In the genomic region with DNA sequence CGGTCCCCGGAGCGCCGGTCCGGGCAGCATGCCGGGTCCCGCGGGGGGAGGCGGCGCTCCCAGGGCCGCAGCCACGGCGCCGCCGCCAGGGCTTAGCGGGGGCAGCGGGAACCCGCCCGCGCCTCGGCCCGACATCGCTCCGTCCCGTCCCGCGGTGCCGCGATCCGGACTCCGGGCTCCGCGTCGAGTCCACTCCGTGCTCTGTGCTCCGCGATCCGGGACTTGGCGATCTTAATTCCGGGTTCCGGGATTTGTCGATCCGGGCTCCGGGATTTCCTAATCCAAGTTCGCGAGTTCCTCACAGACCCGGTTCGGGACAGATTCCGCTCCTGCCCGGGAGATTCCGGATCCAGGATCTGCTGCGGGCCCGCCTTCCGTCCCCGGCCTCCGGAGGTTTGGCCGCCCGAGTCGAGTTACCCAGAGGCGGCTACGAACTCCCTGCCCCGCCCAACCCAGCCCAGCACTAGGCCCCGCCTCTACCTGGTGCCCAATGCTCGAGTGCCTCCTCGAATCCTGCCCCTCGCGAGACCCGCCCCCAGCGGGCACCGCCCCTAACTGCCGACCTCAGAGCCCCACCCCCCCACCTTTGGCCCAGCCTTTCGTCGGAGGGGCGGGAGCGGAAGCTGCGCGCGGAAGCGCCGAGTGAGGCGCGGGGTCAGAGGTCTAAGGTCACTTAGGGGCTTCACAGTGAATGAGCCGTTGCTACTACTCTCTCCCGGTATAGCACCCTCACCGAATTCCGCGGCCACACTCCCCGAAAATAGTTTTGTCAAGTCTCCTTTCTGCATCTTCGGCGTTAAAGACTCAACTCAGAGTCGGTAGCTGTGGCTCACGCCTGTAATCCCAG, we compare ENCODE assay signal across 8 cellular contexts. TPM values are rescaled to one million over a fixed set of nuclear protein-coding genes. Genes with fewer than 3 reads are reported as not detected.
A peak's percentile ranks its signal among the peaks of the same experiment; 100 is the strongest.
DNase-seq lines count a peak whose midpoint lies in the region; ATAC-seq and TF ChIP-seq lines count a peak whose summit lies in the region.

A gene (minus strand): TSS at position 146 of the 847 bp plus-strand sequence. CDS start 11 bp downstream, at position 135.

- TF ChIP-seq CTCF in C4-2B (conservative IDR thresholded peaks at IDR 0.05), result no peak
- TF ChIP-seq CTCF in liver (IDR thresholded peaks at IDR 0.05; ENCODE audit: low read depth, low read length, missing input control), result no peak

- peak; percentile 17 to 23 for TF ChIP-seq RAD21 in liver (IDR thresholded peaks at IDR 0.05)

- peak within 1 kb of the TSS; percentile 77 to 85 for H3K9ac ChIP-seq in liver (ENCODE audit: low read depth in 1 of 2, low read length in 2 of 2)

- DNase-seq in NCI-H774 (lab: John Stamatoyannopoulos, UW) (peak; percentile 99), dermis microvascular lymphatic vessel endothelial cell (ENCODE audit: low read depth in 2 of 2) (peak; percentile 99)
- DNase-seq in activated CD4-positive, alpha-beta T cell treated with anti-CD3 and anti-CD28 coated beads, Interleukin-2, amount 50 U/mL, for 48 hours, result peak; percentile 99 to 100
- DNase-seq in stimulated activated CD4-positive, alpha-beta T cell treated with anti-CD3 and anti-CD28 coated beads, Interleukin-4, amount 100 ng/mL, for 24 hours, result peak; percentile 98

- H3K36me3 ChIP-seq in liver (ENCODE audit: control insufficient read depth in 4 of 4, insufficient read depth in 3 of 4, low read depth in 1 of 4, low read length in 3 of 4), result no peaks in the 10 kb centered on the region

- H3K27ac ChIP-seq in C4-2B (peak within 1 kb of the TSS; percentile 100), liver (ENCODE audit: low read depth in 1 of 2, low read length in 2 of 2) (peak within 1 kb of the TSS; percentile 84 to 86)

- peak within 1 kb of the TSS; percentile 67 to 80 (median 74) for H3K4me3 ChIP-seq in liver (ENCODE audit: low read depth in 1 of 3, low read length in 3 of 3)

- H3K9me3 ChIP-seq in liver (ENCODE audit: control insufficient read depth in 4 of 4, low read length in 3 of 4), result no peaks in the 10 kb centered on the region

- H3K27me3 ChIP-seq in liver (ENCODE audit: control insufficient read depth in 4 of 4, insufficient read depth in 4 of 4, low read length in 3 of 4), result no peaks in the 10 kb centered on the region

- ATAC-seq in GM19397 (IDR thresholded peaks at IDR 0.05; ENCODE audit: unreplicated experiment) (peak; percentile 72), HG03571 (IDR thresholded peaks at IDR 0.05; ENCODE audit: unreplicated experiment) (peak; percentile 68)

- WGBS in liver, result under 1% methylated on average over 92 of the region's 92 CpGs

- peaks cover 24 to 43% (median 40%) of the 10 kb centered on the region in 4 donors for H3K4me1 ChIP-seq in liver (ENCODE audit: control insufficient read depth in 4 of 4, insufficient read depth in 4 of 4, low read length in 3 of 4)

TF ChIP-seq in liver, 16 proteins besides CTCF, POLR2A, EP300 and RAD21:
- TF ChIP-seq NR2F2 (IDR thresholded peaks at IDR 0.05) (peak; percentile 99), RXRA (IDR thresholded peaks at IDR 0.05) (peak; percentile 84 to 90), GABPA (IDR thresholded peaks at IDR 0.05 in 1 of 2, conservative IDR thresholded peaks at IDR 0.05 in 1 of 2) (peak; percentile 78 to 91), HNF4G (IDR thresholded peaks at IDR 0.05) (peak; percentile 10), FOXA1 (IDR thresholded peaks at IDR 0.05) (peak; percentile 60), YY1 (IDR thresholded peaks at IDR 0.05) (peak; percentile 94), EGR1 (IDR thresholded peaks at IDR 0.05; ENCODE audit: low read depth in 2 of 2) (peak; percentile 40 to 50), HNF4A (conservative IDR thresholded peaks at IDR 0.05) (peak; percentile 28 to 35), JUND (IDR thresholded peaks at IDR 0.05) (peak in 1 of 2 donors; percentile 41), SP1 (IDR thresholded peaks at IDR 0.05) (peak; percentile 93), TAF1 (conservative IDR thresholded peaks at IDR 0.05) (peak; percentile 68), FOXA2 (IDR thresholded peaks at IDR 0.05) (no peak)
- TF ChIP-seq, protein P1, sequence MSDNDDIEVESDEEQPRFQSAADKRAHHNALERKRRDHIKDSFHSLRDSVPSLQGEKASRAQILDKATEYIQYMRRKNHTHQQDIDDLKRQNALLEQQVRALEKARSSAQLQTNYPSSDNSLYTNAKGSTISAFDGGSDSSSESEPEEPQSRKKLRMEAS (IDR thresholded peaks at IDR 0.05), result peak; percentile 65
- TF ChIP-seq, protein P2, sequence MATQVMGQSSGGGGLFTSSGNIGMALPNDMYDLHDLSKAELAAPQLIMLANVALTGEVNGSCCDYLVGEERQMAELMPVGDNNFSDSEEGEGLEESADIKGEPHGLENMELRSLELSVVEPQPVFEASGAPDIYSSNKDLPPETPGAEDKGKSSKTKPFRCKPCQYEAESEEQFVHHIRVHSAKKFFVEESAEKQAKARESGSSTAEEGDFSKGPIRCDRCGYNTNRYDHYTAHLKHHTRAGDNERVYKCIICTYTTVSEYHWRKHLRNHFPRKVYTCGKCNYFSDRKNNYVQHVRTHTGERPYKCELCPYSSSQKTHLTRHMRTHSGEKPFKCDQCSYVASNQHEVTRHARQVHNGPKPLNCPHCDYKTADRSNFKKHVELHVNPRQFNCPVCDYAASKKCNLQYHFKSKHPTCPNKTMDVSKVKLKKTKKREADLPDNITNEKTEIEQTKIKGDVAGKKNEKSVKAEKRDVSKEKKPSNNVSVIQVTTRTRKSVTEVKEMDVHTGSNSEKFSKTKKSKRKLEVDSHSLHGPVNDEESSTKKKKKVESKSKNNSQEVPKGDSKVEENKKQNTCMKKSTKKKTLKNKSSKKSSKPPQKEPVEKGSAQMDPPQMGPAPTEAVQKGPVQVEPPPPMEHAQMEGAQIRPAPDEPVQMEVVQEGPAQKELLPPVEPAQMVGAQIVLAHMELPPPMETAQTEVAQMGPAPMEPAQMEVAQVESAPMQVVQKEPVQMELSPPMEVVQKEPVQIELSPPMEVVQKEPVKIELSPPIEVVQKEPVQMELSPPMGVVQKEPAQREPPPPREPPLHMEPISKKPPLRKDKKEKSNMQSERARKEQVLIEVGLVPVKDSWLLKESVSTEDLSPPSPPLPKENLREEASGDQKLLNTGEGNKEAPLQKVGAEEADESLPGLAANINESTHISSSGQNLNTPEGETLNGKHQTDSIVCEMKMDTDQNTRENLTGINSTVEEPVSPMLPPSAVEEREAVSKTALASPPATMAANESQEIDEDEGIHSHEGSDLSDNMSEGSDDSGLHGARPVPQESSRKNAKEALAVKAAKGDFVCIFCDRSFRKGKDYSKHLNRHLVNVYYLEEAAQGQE (IDR thresholded peaks at IDR 0.05), result peak; percentile 81
- TF ChIP-seq, protein P3, sequence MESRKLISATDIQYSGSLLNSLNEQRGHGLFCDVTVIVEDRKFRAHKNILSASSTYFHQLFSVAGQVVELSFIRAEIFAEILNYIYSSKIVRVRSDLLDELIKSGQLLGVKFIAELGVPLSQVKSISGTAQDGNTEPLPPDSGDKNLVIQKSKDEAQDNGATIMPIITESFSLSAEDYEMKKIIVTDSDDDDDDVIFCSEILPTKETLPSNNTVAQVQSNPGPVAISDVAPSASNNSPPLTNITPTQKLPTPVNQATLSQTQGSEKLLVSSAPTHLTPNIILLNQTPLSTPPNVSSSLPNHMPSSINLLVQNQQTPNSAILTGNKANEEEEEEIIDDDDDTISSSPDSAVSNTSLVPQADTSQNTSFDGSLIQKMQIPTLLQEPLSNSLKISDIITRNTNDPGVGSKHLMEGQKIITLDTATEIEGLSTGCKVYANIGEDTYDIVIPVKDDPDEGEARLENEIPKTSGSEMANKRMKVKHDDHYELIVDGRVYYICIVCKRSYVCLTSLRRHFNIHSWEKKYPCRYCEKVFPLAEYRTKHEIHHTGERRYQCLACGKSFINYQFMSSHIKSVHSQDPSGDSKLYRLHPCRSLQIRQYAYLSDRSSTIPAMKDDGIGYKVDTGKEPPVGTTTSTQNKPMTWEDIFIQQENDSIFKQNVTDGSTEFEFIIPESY (IDR thresholded peaks at IDR 0.05), result peak; percentile 98
- TF ChIP-seq, protein P4, sequence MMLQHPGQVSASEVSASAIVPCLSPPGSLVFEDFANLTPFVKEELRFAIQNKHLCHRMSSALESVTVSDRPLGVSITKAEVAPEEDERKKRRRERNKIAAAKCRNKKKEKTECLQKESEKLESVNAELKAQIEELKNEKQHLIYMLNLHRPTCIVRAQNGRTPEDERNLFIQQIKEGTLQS (IDR thresholded peaks at IDR 0.05), result peak; percentile 56

RNA-seq across cellular contexts. Expression of the gene that starts here (rescaled TPM):
- total RNA-seq in dermis microvascular lymphatic vessel endothelial cell (59.7 and 62.8 TPM in 2 replicates), liver (10 to 100 TPM; 36.3 to 67.9 TPM)
- polyA plus RNA-seq in liver, result 10 to 100 TPM; 14.5 to 42.5 TPM

Comparison
In these comparisons a context has a peak if more than half of its experiments do, and no peak if none do; other contexts are left out.
1. Peak in every context shown above with its lines: DNase-seq, ATAC-seq, H3K4me3 ChIP-seq and H3K27ac ChIP-seq.